8 cellular contexts compared by ENCODE assay signal in the genomic region with DNA sequence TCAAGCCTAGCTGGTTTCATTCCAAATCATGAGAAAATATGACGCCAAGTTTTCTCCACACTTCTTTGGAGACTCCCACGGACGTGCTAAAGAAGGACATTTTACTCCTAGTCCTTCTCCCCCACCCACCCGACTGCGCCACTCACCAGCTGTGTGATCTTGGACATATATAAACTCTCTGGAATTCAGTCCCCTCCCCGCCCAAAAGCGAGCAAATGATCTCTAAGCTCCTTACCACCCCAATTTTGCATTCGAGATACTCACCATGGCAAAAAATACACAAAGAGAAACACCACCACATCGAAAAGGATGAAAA. TPM values are rescaled to one million over a fixed set of nuclear protein-coding genes. Genes with fewer than 3 reads are reported as not detected.
A peak's percentile ranks its signal among the peaks of the same experiment; 100 is the strongest.
DNase-seq lines count a peak whose midpoint lies in the region; ATAC-seq lines count a peak whose summit lies in the region.

No MANE protein-coding gene starts in this region.

- no peaks in the 10 kb centered on the region for H3K27me3 ChIP-seq in subcutaneous abdominal adipose tissue (ENCODE audit: control insufficient read depth in 5 of 5, insufficient read depth in 4 of 5, low read length in 5 of 5)

- peaks cover 2% of the 10 kb centered on the region for H3K27me3 Mint-ChIP-seq in dendritic cell treated with granulocyte-macrophage colony-stimulating factor and Interleukin-4, amounts not matched to agents 40 ng/mL and 50 ng/mL, for 4 days
- no peaks in the 10 kb centered on the region for H3K27me3 Mint-ChIP-seq in memory B cell

- ATAC-seq in HG02588 (IDR thresholded peaks at IDR 0.05; ENCODE audit: unreplicated experiment) = peak; percentile 20
- peak; percentile 36 for ATAC-seq in memory B cell (ENCODE audit: low read depth)

- peak overlapping the region; percentile 78 to 100 (median 99) for H3K4me3 ChIP-seq in subcutaneous abdominal adipose tissue (ENCODE audit: low read depth in 1 of 5, low read length in 5 of 5)

- peaks cover 5 to 20% (median 11%) of the 10 kb centered on the region in 5 donors for H3K36me3 ChIP-seq in subcutaneous abdominal adipose tissue (ENCODE audit: control insufficient read depth in 5 of 5, insufficient read depth in 5 of 5, low read length in 5 of 5)

- H3K9ac ChIP-seq in subcutaneous abdominal adipose tissue (ENCODE audit: low read length in 5 of 5) = peak overlapping the region; percentile 70 to 93 (median 90)

- H3K4me3 Mint-ChIP-seq in dendritic cell treated with granulocyte-macrophage colony-stimulating factor and Interleukin-4, amounts not matched to agents 40 ng/mL and 50 ng/mL, for 4 days = peak overlapping the region; percentile 97
- H3K4me3 Mint-ChIP-seq in memory B cell = peak overlapping the region; percentile 93

- peaks cover 4 to 29% (median 28%) of the 10 kb centered on the region in 5 donors for H3K4me1 ChIP-seq in subcutaneous abdominal adipose tissue (ENCODE audit: control insufficient read depth in 5 of 5, insufficient read depth in 5 of 5, low read length in 5 of 5)

- no peaks in the 10 kb centered on the region for H3K9me3 Mint-ChIP-seq in dendritic cell treated with granulocyte-macrophage colony-stimulating factor and Interleukin-4, amounts not matched to agents 40 ng/mL and 50 ng/mL, for 4 days
- no peaks in the 10 kb centered on the region for H3K9me3 Mint-ChIP-seq in memory B cell

- peaks cover 42% of the 10 kb centered on the region for H3K36me3 Mint-ChIP-seq in dendritic cell treated with granulocyte-macrophage colony-stimulating factor and Interleukin-4, amounts not matched to agents 40 ng/mL and 50 ng/mL, for 4 days (ENCODE audit: low read depth)
- H3K36me3 Mint-ChIP-seq in memory B cell = peaks cover 15% of the 10 kb centered on the region

- H3K27ac Mint-ChIP-seq in dendritic cell treated with granulocyte-macrophage colony-stimulating factor and Interleukin-4, amounts not matched to agents 40 ng/mL and 50 ng/mL, for 4 days = peak overlapping the region; percentile 98
- H3K27ac Mint-ChIP-seq in memory B cell = peak overlapping the region; percentile 99

- DNase-seq in GM04504 (ENCODE audit: low read depth) (peak; percentile 28), RPMI7951 (ENCODE audit: low read depth) (peak; percentile 49), memory B cell (ENCODE audit: low spot score in 2 of 2) (no peak), OCI-M2 (lab: John Stamatoyannopoulos, UW; ENCODE audit: unreplicated experiment) (no peak), putamen (ENCODE audit: low spot score) (no peak)

- H3K9me3 ChIP-seq in subcutaneous abdominal adipose tissue (ENCODE audit: control insufficient read depth in 5 of 5, low read length in 5 of 5) = no peaks in the 10 kb centered on the region

- intact Hi-C loops in dendritic cell treated with granulocyte-macrophage colony-stimulating factor and Interleukin-4, amounts not matched to agents 40 ng/mL and 50 ng/mL, for 4 days (cut with micrococcal nuclease) = loop anchor here (1.0 kb wide), 1 partner anchor 154 kb away; no protein-coding TSS in a partner anchor

- H3K4me1 Mint-ChIP-seq in dendritic cell treated with granulocyte-macrophage colony-stimulating factor and Interleukin-4, amounts not matched to agents 40 ng/mL and 50 ng/mL, for 4 days (ENCODE audit: low read depth) = peaks cover 17% of the 10 kb centered on the region
- peaks cover 14% of the 10 kb centered on the region for H3K4me1 Mint-ChIP-seq in memory B cell

- peak overlapping the region; percentile 93 for H3K27ac ChIP-seq in subcutaneous abdominal adipose tissue (ENCODE audit: low read depth, low read length)

RNA-seq across cellular contexts. Expression of a gene that starts 21.9 kb away (rescaled TPM):
- total RNA-seq in RPMI7951 (2014; rRNA removed; shearing (Covaris generic)) = not detected in 2 replicates

Comparison
In these comparisons a context has a peak if more than half of its experiments do, and no peak if none do; other contexts are left out.
1. DNase-seq: peak in GM04504 (single experiment) and RPMI7951 (single experiment); none in memory B cell (0 of 2), OCI-M2 (single experiment) and putamen (single experiment).